ENCODE assay signal across 21 cellular contexts in the genomic region with DNA sequence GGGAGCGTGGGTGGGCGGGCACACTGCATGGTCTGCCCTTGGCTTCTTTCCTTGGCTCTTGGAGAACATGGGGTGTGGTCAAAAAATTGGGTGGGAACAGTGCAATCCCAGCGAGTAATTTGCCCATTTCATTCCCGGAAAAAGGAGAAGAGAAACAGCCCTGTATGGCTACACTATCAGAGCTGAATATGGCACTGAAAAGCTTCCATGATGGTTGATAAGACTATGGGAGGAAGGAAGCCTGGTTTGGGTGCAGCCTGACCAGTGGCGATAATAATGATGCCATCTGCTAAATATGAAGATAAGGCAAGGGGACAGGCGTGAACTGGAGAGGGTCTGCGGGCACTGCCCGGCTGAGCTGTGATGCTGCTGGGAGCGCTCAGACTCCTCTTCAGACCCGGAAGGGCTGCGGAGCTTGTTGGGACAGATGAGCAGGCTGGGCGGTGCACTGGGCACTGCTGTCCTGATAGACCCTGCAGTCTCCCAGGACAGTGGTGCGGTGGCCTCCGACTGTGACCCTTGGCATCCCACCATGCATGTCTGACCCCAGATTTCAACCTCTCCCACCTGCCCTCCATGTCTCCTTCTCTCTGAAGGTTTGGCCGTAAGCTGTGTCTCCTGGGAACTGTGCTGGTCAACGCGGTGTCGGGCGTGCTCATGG. TPM values are rescaled to one million over a fixed set of nuclear protein-coding genes. Genes with fewer than 3 reads are reported as not detected.
"Had no signal": no experiment of that assay in that cellular context is flagged by ENCODE, and none has a peak within 500 bp of the region (broad histone marks: within the 10 kb centered on the region; RNA-seq: fewer than 3 reads in every experiment).

No MANE protein-coding gene starts in this region.

- H3K9me3 Mint-ChIP-seq: activated CD4-positive, alpha-beta T cell treated with anti-CD3 and anti-CD28 coated beads, Interleukin-2, amount 10 ng/mL, durations not matched to agents 24 days and 14 days; activated CD8-positive, alpha-beta T cell treated with anti-CD3 and anti-CD28 coated beads for 36 hours; activated T-cell treated with anti-CD3 and anti-CD28 coated beads, Interleukin-2, amount 50 U/mL, for 4 hours; central memory CD8-positive, alpha-beta T cell; naive B cell had no signal

- H3K4me3 Mint-ChIP-seq: activated CD4-positive, alpha-beta T cell treated with anti-CD3 and anti-CD28 coated beads, Interleukin-2, amount 10 ng/mL, durations not matched to agents 24 days and 14 days; activated CD8-positive, alpha-beta T cell treated with anti-CD3 and anti-CD28 coated beads for 36 hours; activated T-cell treated with anti-CD3 and anti-CD28 coated beads, Interleukin-2, amount 50 U/mL, for 4 hours; central memory CD8-positive, alpha-beta T cell; naive B cell had no signal

- H3K36me3 Mint-ChIP-seq: naive B cell had no signal

- H3K36me3 ChIP-seq: colonic mucosa, left ventricle myocardium inferior, neutrophil, vagina had no signal

- H3K27me3 ChIP-seq: colonic mucosa, spleen, tibial nerve, vagina had no signal

- FAIRE-seq: endometrium, frontal cortex, TTC549 had no signal

- H3K4me1 ChIP-seq: colonic mucosa, left ventricle myocardium inferior, spleen, vagina had no signal

- H3K4me3 ChIP-seq: colonic mucosa, left ventricle myocardium inferior, mucosa of descending colon, spleen, tibial nerve, vagina had no signal

- H3K27me3 Mint-ChIP-seq: activated CD4-positive, alpha-beta T cell treated with anti-CD3 and anti-CD28 coated beads, Interleukin-2, amount 10 ng/mL, durations not matched to agents 24 days and 14 days; activated CD8-positive, alpha-beta T cell treated with anti-CD3 and anti-CD28 coated beads for 36 hours; central memory CD8-positive, alpha-beta T cell had no signal

- DNase-seq: activated CD4-positive, alpha-beta T cell treated with anti-CD3 and anti-CD28 coated beads, Interleukin-2, amount 10 ng/mL, durations not matched to agents 24 days and 14 days; activated CD8-positive, alpha-beta T cell treated with anti-CD3 and anti-CD28 coated beads for 36 hours; activated effector memory CD4-positive, alpha-beta T cell treated with Interleukin-2 at 50 U/mL for 16 hours; activated naive CD4-positive, alpha-beta T cell treated with anti-CD3 and anti-CD28 coated beads, Interleukin-2, amount 50 U/mL, for 16 hours; activated T-cell treated with anti-CD3 and anti-CD28 coated beads, Interleukin-2, amount 50 U/mL, for 4 hours; colonic mucosa; erythroblast; kidney glomerular epithelial cell; left ventricle myocardium inferior; mammary epithelial cell; mucosa of descending colon; naive B cell; spleen; stimulated activated naive CD4-positive, alpha-beta T cell had no signal

- H3K4me1 Mint-ChIP-seq: central memory CD8-positive, alpha-beta T cell had no signal

- H3K27ac Mint-ChIP-seq: activated CD4-positive, alpha-beta T cell treated with anti-CD3 and anti-CD28 coated beads, Interleukin-2, amount 10 ng/mL, durations not matched to agents 24 days and 14 days; activated CD8-positive, alpha-beta T cell treated with anti-CD3 and anti-CD28 coated beads for 36 hours had no signal

- H3K27ac ChIP-seq: colonic mucosa, left ventricle myocardium inferior, neutrophil, spleen, tibial nerve, vagina had no signal

- ATAC-seq: activated CD8-positive, alpha-beta T cell treated with anti-CD3 and anti-CD28 coated beads for 36 hours; activated T-cell treated with anti-CD3 and anti-CD28 coated beads, Interleukin-2, amount 50 U/mL, for 4 hours; mucosa of descending colon had no signal

- H3K9me3 ChIP-seq: colonic mucosa, left ventricle myocardium inferior, mucosa of descending colon, neutrophil, spleen, tibial nerve, vagina had no signal

RNA-seq across cellular contexts. Expression of a gene that starts 10.2 kb away (rescaled TPM):
- total RNA-seq: frontal cortex had no signal
